Comparison of ENCODE assay signal across 21 cellular contexts in genomic region chr1:98110674-98111073, GRCh38.
DNase-seq lines count a peak whose midpoint lies in the region; ATAC-seq, FAIRE-seq and TF ChIP-seq lines count a peak whose summit lies in the region.
"Had no signal": no experiment of that assay in that cellular context is flagged by ENCODE, and none has a peak within 500 bp of the region (broad histone marks: within the 10 kb centered on the region; RNA-seq: fewer than 3 reads in every experiment).

No MANE protein-coding gene starts in this region.

- peak in 1 of 2 experiments; percentile 33 for DNase-seq in A549 (ENCODE audit: low read depth in 1 of 2, low spot score in 1 of 2)
- peak; percentile 89 for DNase-seq in HS-27A (ENCODE audit: low read depth)
- peak; percentile 34 for DNase-seq in adipocyte (ENCODE audit: low read depth)
- DNase-seq in foreskin keratinocyte = peak in 1 of 2 donors; percentile 11
- no peak for DNase-seq in CD14-positive monocyte (ENCODE audit: low spot score)
- DNase-seq in GOT3 (lab: John Stamatoyannopoulos, UW) = no peak
- no peak for DNase-seq in GM03348 (ENCODE audit: low spot score)
- DNase-seq in esophagus muscularis mucosa (ENCODE audit: extremely low spot score) = no peak
- DNase-seq: activated CD4-positive, alpha-beta T cell treated with anti-CD3 and anti-CD28 coated beads, Interleukin-2, amount 50 U/mL, for 1 hour; activated T-cell treated with anti-CD3 and anti-CD28 coated beads, Interleukin-2, amount 50 U/mL, for 4 hours; endodermal cell; GDM1; glutamatergic neuron; H7; NCI-H1694 treated with DMSO at 0.1 percent for 48 hours; NCI-H446 treated with DMSO at 0.1 percent for 48 hours; PC-9; retina; stimulated activated naive CD8-positive, alpha-beta T cell treated with anti-CD3 and anti-CD28 coated beads, Interleukin-15, amount 100 ng/mL, for 72 hours had no signal

- peak overlapping the region in 1 of 7 donors; percentile 26 for H3K27ac Mint-ChIP-seq in CD14-positive monocyte
- H3K27ac Mint-ChIP-seq: endodermal cell; stimulated activated naive CD8-positive, alpha-beta T cell treated with anti-CD3 and anti-CD28 coated beads, Interleukin-15, amount 100 ng/mL, for 72 hours had no signal

- H3K36me3 Mint-ChIP-seq in CD14-positive monocyte = no peaks in the 10 kb centered on the region

- H3K27ac ChIP-seq in A549 (peak overlapping the region; percentile 24 to 57; a peak in 3 of 6 replicates), foreskin keratinocyte (no peak overlapping the region), esophagus muscularis mucosa (replicated peaks in 1 of 4) (no peak overlapping the region)
- H3K27ac ChIP-seq: PC-9 had no signal

- POLR2A ChIA-PET in A549 (lab: Yijun Ruan, JAX) = no interaction called here

- peaks cover 16% of the 10 kb centered on the region for H3K9me3 ChIP-seq in A549
- H3K9me3 ChIP-seq in adipocyte (ENCODE audit: control insufficient read depth, low read length) = peaks cover 17% of the 10 kb centered on the region
- H3K9me3 ChIP-seq in esophagus muscularis mucosa = peaks cover 0 to 20% (median 16%) of the 10 kb centered on the region in 4 donors

- no peak overlapping the region for H3K4me3 ChIP-seq in A549
- no peak overlapping the region for H3K4me3 ChIP-seq in adipocyte (ENCODE audit: low read length)
- H3K4me3 ChIP-seq in esophagus muscularis mucosa = no peak overlapping the region
- H3K4me3 ChIP-seq: PC-9 had no signal

- intact Hi-C loops in CD14-positive monocyte (cut with micrococcal nuclease) (no loop called here), esophagus muscularis mucosa (cut with DNase I) (no loop called here)

- TF ChIP-seq RAD21 in A549 (conservative IDR thresholded peaks at IDR 0.05 in 1 of 2, IDR thresholded peaks at IDR 0.05 in 1 of 2) = no peak

- H3K27me3 Mint-ChIP-seq in CD14-positive monocyte (ENCODE audit: low read depth in 3 of 3) = peaks cover 1 to 3% (median 2%) of the 10 kb centered on the region in 3 donors
- H3K27me3 Mint-ChIP-seq: stimulated activated naive CD8-positive, alpha-beta T cell treated with anti-CD3 and anti-CD28 coated beads, Interleukin-15, amount 100 ng/mL, for 72 hours had no signal

- peaks cover 6 to 17% (median 16%) of the 10 kb centered on the region in 7 donors for H3K9me3 Mint-ChIP-seq in CD14-positive monocyte

- peak overlapping the region; percentile 34; the same call in 1 of the 3 replicates for H3K4me2 ChIP-seq in A549
- H3K4me2 ChIP-seq: PC-9 had no signal

- CTCF ChIA-PET in A549 (lab: Yijun Ruan, JAX) = no interaction called here

- ATAC-seq in A549 (peak in 1 of 2 experiments; percentile 75; a peak in 3 of 6 replicates), foreskin keratinocyte (peak; percentile 15)
- ATAC-seq: activated T-cell treated with anti-CD3 and anti-CD28 coated beads, Interleukin-2, amount 50 U/mL, for 4 hours; stimulated activated naive CD8-positive, alpha-beta T cell treated with anti-CD3 and anti-CD28 coated beads, Interleukin-15, amount 100 ng/mL, for 72 hours had no signal

- no peak for TF ChIP-seq POLR2A in A549 (IDR thresholded peaks at IDR 0.05; ENCODE audit: low read length)
- no peak for TF ChIP-seq POLR2A in esophagus muscularis mucosa (IDR thresholded peaks at IDR 0.05; ENCODE audit: low read depth)

- TF ChIP-seq CTCF in A549 (IDR thresholded peaks at IDR 0.05) = no peak
- no peak for TF ChIP-seq CTCF in foreskin keratinocyte (conservative IDR thresholded peaks at IDR 0.05)
- TF ChIP-seq CTCF in CD14-positive monocyte (IDR thresholded peaks at IDR 0.05) = no peak
- TF ChIP-seq CTCF in esophagus muscularis mucosa (IDR thresholded peaks at IDR 0.05) = no peak

- no peak for TF ChIP-seq EP300 in A549 (IDR thresholded peaks at IDR 0.05)
- TF ChIP-seq EP300 in esophagus muscularis mucosa (IDR thresholded peaks at IDR 0.05) = no peak

- no peaks in the 10 kb centered on the region for H3K27me3 ChIP-seq in adipocyte (replicated peaks; ENCODE audit: control insufficient read depth, insufficient read depth, low read length)
- no peaks in the 10 kb centered on the region for H3K27me3 ChIP-seq in foreskin keratinocyte
- no peaks in the 10 kb centered on the region for H3K27me3 ChIP-seq in esophagus muscularis mucosa

- peaks cover 8% of the 10 kb centered on the region; the same call in 1 of the 3 replicates for H3K4me1 ChIP-seq in A549
- no peaks in the 10 kb centered on the region for H3K4me1 ChIP-seq in adipocyte (ENCODE audit: control insufficient read depth, insufficient read depth, low read length)
- H3K4me1 ChIP-seq in foreskin keratinocyte = peaks cover 12% of the 10 kb centered on the region
- no peaks in the 10 kb centered on the region for H3K4me1 ChIP-seq in esophagus muscularis mucosa

- H3K36me3 ChIP-seq in adipocyte (ENCODE audit: control insufficient read depth, insufficient read depth, low read length, severe bottlenecking) (no peaks in the 10 kb centered on the region), esophagus muscularis mucosa (no peaks in the 10 kb centered on the region)

- FAIRE-seq in A549 (lab: Jason Lieb, UNC) = no peak

- H3K9ac ChIP-seq in adipocyte (ENCODE audit: low read length) = no peak overlapping the region

- no peaks in the 10 kb centered on the region for H3K4me1 Mint-ChIP-seq in CD14-positive monocyte
- H3K4me1 Mint-ChIP-seq: central memory CD8-positive, alpha-beta T cell; endodermal cell; neural crest cell; stimulated activated naive CD8-positive, alpha-beta T cell treated with anti-CD3 and anti-CD28 coated beads, Interleukin-15, amount 100 ng/mL, for 72 hours had no signal

- no peak overlapping the region for H3K4me3 Mint-ChIP-seq in CD14-positive monocyte
- H3K4me3 Mint-ChIP-seq: activated T-cell treated with anti-CD3 and anti-CD28 coated beads, Interleukin-2, amount 50 U/mL, for 4 hours; central memory CD8-positive, alpha-beta T cell; endodermal cell; neural crest cell; stimulated activated naive CD8-positive, alpha-beta T cell treated with anti-CD3 and anti-CD28 coated beads, Interleukin-15, amount 100 ng/mL, for 72 hours had no signal

TF ChIP-seq in A549, 52 proteins besides CTCF, POLR2A, EP300 and RAD21:
- TF ChIP-seq TFCP2L1 (CRISPR knock-in tag; IDR thresholded peaks at IDR 0.05) = no peak
- TF ChIP-seq FOSL2 (IDR thresholded peaks at IDR 0.05) = no peak
- no peak for TF ChIP-seq FOSL2 (CRISPR knock-in tag; IDR thresholded peaks at IDR 0.05)
- TF ChIP-seq NFE2L2 (conservative IDR thresholded peaks at IDR 0.05; ENCODE audit: low read length) = no peak
- no peak for TF ChIP-seq SREBF2 (IDR thresholded peaks at IDR 0.05)
TF ChIP-seq in A549: peak in this region for 0.

Comparison
In these comparisons a context has a peak if more than half of its experiments do, and no peak if none do; other contexts are left out.
1. DNase-seq: peak in HS-27A (single experiment) and adipocyte (single experiment); none in CD14-positive monocyte (single experiment), GOT3 (single experiment), GM03348 (single experiment) and esophagus muscularis mucosa (single experiment).
2. H3K27ac ChIP-seq: peak in A549 (2 of 2); none in foreskin keratinocyte (single experiment) and esophagus muscularis mucosa (0 of 4).